Comparison of ENCODE assay signal across 16 cellular contexts in genomic region chr20:46798430-46798829, GRCh38.
DNase-seq lines count a peak whose midpoint lies in the region; ATAC-seq and TF ChIP-seq lines count a peak whose summit lies in the region.
"Had no signal": no experiment of that assay in that cellular context is flagged by ENCODE, and none has a peak within 500 bp of the region (broad histone marks: within the 10 kb centered on the region; RNA-seq: fewer than 3 reads in every experiment).

No MANE protein-coding gene starts in this region.

- H3K9me3 ChIP-seq in left ventricle myocardium inferior (replicated peaks) (peaks cover 3% of the 10 kb centered on the region), WERI-Rb-1 (ENCODE audit: severe bottlenecking) (no peaks in the 10 kb centered on the region)
- H3K9me3 ChIP-seq: Caco-2 had no signal

- no peak overlapping the region for H3K27ac ChIP-seq in left ventricle myocardium inferior (replicated peaks)
- peak overlapping the region; percentile 93 for H3K27ac ChIP-seq in WERI-Rb-1
- H3K27ac ChIP-seq: GM23248 had no signal

- TF ChIP-seq CTCF in left ventricle myocardium inferior (IDR thresholded peaks at IDR 0.05; ENCODE audit: borderline replicate concordance) (no peak), WERI-Rb-1 (IDR thresholded peaks at IDR 0.05; ENCODE audit: low read depth, low read length) (no peak), GM20000 (IDR thresholded peaks at IDR 0.05; ENCODE audit: extremely low read depth, missing control alignments) (no peak)

- DNase-seq in cardiac septum (ENCODE audit: low spot score) (peak; percentile 20), left ventricle myocardium inferior (no peak), WERI-Rb-1 (no peak), head of caudate nucleus (peak in 38 of 42 donors; percentile 9 to 81 (median 42)), COLO829 (ENCODE audit: low spot score) (no peak), GM20000 (ENCODE audit: low spot score) (no peak)
- DNase-seq: C1 segment of cervical spinal cord; CD4-positive, alpha-beta memory T cell; DMS153; DND-41; GM23248; H7; HFFc6 had no signal

- H3K4me3 ChIP-seq in left ventricle myocardium inferior (no peak overlapping the region), WERI-Rb-1 (ENCODE audit: low read depth, low read length) (no peak overlapping the region)
- H3K4me3 ChIP-seq: GM23248 had no signal

- H3K4me1 ChIP-seq in left ventricle myocardium inferior: no peaks in the 10 kb centered on the region
- H3K4me1 ChIP-seq: Caco-2 had no signal

- H3K36me3 ChIP-seq in left ventricle myocardium inferior (no peaks in the 10 kb centered on the region), WERI-Rb-1 (no peaks in the 10 kb centered on the region)

- no peak for ATAC-seq in HG02759 (IDR thresholded peaks at IDR 0.05; ENCODE audit: unreplicated experiment)
- ATAC-seq: HCT116 had no signal

- intact Hi-C loops in cardiac septum (cut with DNase I) (no loop called here), left ventricle myocardium inferior (cut with micrococcal nuclease) (no loop called here), head of caudate nucleus (cut with DNase I) (no loop called here)

- H3K27me3 ChIP-seq in left ventricle myocardium inferior (ENCODE audit: low read depth) (peaks cover 77% of the 10 kb centered on the region), WERI-Rb-1 (ENCODE audit: insufficient read depth, low read depth, severe bottlenecking) (no peaks in the 10 kb centered on the region)

Comparison
In these comparisons a context has a peak if more than half of its experiments do, and no peak if none do; other contexts are left out.
1. DNase-seq: peak in cardiac septum (single experiment) and head of caudate nucleus (38 of 42); none in left ventricle myocardium inferior (single experiment), WERI-Rb-1 (single experiment), COLO829 (single experiment) and GM20000 (single experiment).